9 cellular contexts compared by ENCODE assay signal in the genomic region with DNA sequence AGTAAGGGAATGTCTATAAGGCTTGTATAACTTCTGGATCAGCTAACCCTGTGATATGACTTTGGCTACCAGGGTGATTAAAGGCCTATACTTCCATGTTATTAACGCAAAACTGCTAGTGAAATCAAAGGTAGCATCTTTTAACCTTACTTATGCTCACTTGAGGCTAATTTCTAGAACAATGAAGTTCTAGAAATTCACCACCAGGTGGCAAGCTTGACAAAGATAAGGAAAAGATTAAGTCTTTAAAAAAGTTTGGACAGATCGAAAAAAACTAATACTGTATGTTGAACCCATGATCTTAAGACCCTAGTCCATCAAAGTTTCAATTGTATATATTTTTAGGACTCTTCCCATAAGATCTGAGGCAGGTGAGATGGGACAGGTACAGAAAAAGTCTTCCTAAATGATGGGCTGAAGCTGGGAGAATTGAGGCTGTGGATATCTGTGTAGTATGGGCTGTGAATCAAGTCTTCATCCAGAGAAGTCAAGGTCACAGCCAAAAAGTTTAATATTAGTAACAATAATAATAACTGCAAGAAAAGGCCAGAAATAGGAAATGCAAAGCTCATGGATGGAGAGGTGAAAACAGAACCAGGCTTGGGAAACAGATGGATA. TPM values are rescaled to one million over a fixed set of nuclear protein-coding genes. Genes with fewer than 3 reads are reported as not detected.
DNase-seq lines count a peak whose midpoint lies in the region; ATAC-seq and TF ChIP-seq lines count a peak whose summit lies in the region.
"Had no signal": no experiment of that assay in that cellular context is flagged by ENCODE, and none has a peak within 500 bp of the region (broad histone marks: within the 10 kb centered on the region; RNA-seq: fewer than 3 reads in every experiment).

No MANE protein-coding gene starts in this region.

- no peaks in the 10 kb centered on the region for H3K9me2 ChIP-seq in SU-DHL-6 (replicated peaks; ENCODE audit: insufficient read depth, low read length)

- CTCF ChIA-PET in HEK293 (lab: Yijun Ruan, JAX), result interaction anchor here (0.6 to 3.3 kb wide), 21 partner anchors 10 to 1643 kb away, joined by 3 to 24 read pairs (median 4); no protein-coding TSS in a partner anchor

- H3K9me3 ChIP-seq in HEK293 (ENCODE audit: control insufficient read depth, insufficient read depth, low read depth, low read length) (no peaks in the 10 kb centered on the region), SU-DHL-6 (ENCODE audit: insufficient read depth, low read length) (no peaks in the 10 kb centered on the region)

- TF ChIP-seq CTCF in HEK293 (tag by site-specific recombination; IDR thresholded peaks at IDR 0.05) (no peak), SU-DHL-6 (IDR thresholded peaks at IDR 0.05; ENCODE audit: insufficient read depth, low read length, poor library complexity, severe bottlenecking) (peak; percentile 40)

- DNase-seq in DMS79 treated with DMSO at 0.1 percent for 48 hours (lab: John Stamatoyannopoulos, UW) (peak; percentile 7), DMS79 (lab: John Stamatoyannopoulos, UW) (no peak), foreskin melanocyte (peak; percentile 38), superior temporal gyrus (ENCODE audit: extremely low spot score) (peak; percentile 65)

- H3K27ac ChIP-seq in HEK293 (ENCODE audit: extremely low read depth, low read depth, low read length) (no peak overlapping the region), SU-DHL-6 (ENCODE audit: low read depth, low read length) (no peak overlapping the region)
- H3K27ac ChIP-seq: BLaER1 had no signal

- H3K36me3 ChIP-seq in HEK293 (ENCODE audit: control insufficient read depth in 2 of 2, insufficient read depth in 1 of 2, low read length in 2 of 2) (peaks cover 3 to 14% of the 10 kb centered on the region in 2 experiments), SU-DHL-6 (ENCODE audit: low read length) (no peaks in the 10 kb centered on the region)

- H2AFZ ChIP-seq in SU-DHL-6 (ENCODE audit: low read depth, low read length, severe bottlenecking), result no peak overlapping the region

- POLR2A ChIA-PET in HEK293 (lab: Yijun Ruan, JAX), result interaction anchor here (0.8 kb wide), 1 partner anchor 11 kb away, joined by 5 read pairs; no protein-coding TSS in a partner anchor

- H3K79me2 ChIP-seq in SU-DHL-6 (ENCODE audit: insufficient read depth, low read length), result no peaks in the 10 kb centered on the region; the same call in 1 of the 2 replicates

- H3K27me3 ChIP-seq in SU-DHL-6 (ENCODE audit: low read length), result no peaks in the 10 kb centered on the region
- H3K27me3 ChIP-seq: BLaER1 had no signal

- no peak overlapping the region for H3K9ac ChIP-seq in SU-DHL-6 (ENCODE audit: low read length)
- H3K9ac ChIP-seq: BLaER1 had no signal

- no peaks in the 10 kb centered on the region for H3K4me1 ChIP-seq in HEK293 (ENCODE audit: control insufficient read depth, insufficient read depth, low read length)

- no peak overlapping the region for H3K4me2 ChIP-seq in SU-DHL-6 (ENCODE audit: low read depth, low read length, poor library complexity, severe bottlenecking)
- H3K4me2 ChIP-seq: BLaER1 had no signal

- H3K4me3 ChIP-seq in HEK293 (ENCODE audit: low read depth, low read length) (no peak overlapping the region), SU-DHL-6 (ENCODE audit: insufficient read depth, low read length, poor library complexity, severe bottlenecking) (no peak overlapping the region)
- H3K4me3 ChIP-seq: BLaER1 had no signal

- H3F3A ChIP-seq in SU-DHL-6 (ENCODE audit: insufficient read depth), result peaks cover 4% of the 10 kb centered on the region; the same call in 1 of the 2 replicates

- H4K20me1 ChIP-seq in SU-DHL-6 (ENCODE audit: low read depth, low read length), result no peaks in the 10 kb centered on the region

- ATAC-seq in HG02588 (IDR thresholded peaks at IDR 0.05; ENCODE audit: unreplicated experiment) (no peak), esophagus mucosa (no peak)

TF ChIP-seq in HEK293, 187 proteins besides CTCF, POLR2A, EP300 and RAD21:
- TF ChIP-seq OSR2 (tag by site-specific recombination; IDR thresholded peaks at IDR 0.05) (no peak), ZNF660 (tag by site-specific recombination; IDR thresholded peaks at IDR 0.05) (no peak), ZNF654 (tag by site-specific recombination; IDR thresholded peaks at IDR 0.05; ENCODE audit: low read depth) (peak; percentile 61)
- TF ChIP-seq, protein P1, sequence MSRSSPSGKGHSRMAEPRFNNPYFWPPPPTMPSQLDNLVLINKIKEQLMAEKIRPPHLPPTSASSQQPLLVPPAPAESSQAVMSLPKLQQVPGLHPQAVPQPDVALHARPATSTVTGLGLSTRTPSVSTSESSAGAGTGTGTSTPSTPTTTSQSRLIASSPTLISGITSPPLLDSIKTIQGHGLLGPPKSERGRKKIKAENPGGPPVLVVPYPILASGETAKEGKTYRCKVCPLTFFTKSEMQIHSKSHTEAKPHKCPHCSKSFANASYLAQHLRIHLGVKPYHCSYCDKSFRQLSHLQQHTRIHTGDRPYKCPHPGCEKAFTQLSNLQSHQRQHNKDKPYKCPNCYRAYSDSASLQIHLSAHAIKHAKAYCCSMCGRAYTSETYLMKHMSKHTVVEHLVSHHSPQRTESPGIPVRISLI (tag by site-specific recombination; IDR thresholded peaks at IDR 0.05), result peak; percentile 34; the same call in 1 of the 2 replicates
- TF ChIP-seq, protein P2, sequence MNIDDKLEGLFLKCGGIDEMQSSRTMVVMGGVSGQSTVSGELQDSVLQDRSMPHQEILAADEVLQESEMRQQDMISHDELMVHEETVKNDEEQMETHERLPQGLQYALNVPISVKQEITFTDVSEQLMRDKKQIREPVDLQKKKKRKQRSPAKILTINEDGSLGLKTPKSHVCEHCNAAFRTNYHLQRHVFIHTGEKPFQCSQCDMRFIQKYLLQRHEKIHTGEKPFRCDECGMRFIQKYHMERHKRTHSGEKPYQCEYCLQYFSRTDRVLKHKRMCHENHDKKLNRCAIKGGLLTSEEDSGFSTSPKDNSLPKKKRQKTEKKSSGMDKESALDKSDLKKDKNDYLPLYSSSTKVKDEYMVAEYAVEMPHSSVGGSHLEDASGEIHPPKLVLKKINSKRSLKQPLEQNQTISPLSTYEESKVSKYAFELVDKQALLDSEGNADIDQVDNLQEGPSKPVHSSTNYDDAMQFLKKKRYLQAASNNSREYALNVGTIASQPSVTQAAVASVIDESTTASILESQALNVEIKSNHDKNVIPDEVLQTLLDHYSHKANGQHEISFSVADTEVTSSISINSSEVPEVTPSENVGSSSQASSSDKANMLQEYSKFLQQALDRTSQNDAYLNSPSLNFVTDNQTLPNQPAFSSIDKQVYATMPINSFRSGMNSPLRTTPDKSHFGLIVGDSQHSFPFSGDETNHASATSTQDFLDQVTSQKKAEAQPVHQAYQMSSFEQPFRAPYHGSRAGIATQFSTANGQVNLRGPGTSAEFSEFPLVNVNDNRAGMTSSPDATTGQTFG (tag by site-specific recombination; IDR thresholded peaks at IDR 0.05; ENCODE audit: borderline replicate concordance), result no peak

RNA-seq across cellular contexts. Expression of a gene that starts 18.8 kb away (rescaled TPM):
- 26.3 TPM for total RNA-seq in esophagus mucosa

RNA-seq across cellular contexts. Expression of a gene that starts 18.8 kb away (rescaled TPM):
- total RNA-seq in esophagus mucosa, result 13.9 TPM

RNA-seq across cellular contexts. Expression of a gene that starts 49.0 kb away (rescaled TPM):
- 9.4 TPM for total RNA-seq in esophagus mucosa
